Comparison of ENCODE assay signal across 15 cellular contexts in the genomic region with DNA sequence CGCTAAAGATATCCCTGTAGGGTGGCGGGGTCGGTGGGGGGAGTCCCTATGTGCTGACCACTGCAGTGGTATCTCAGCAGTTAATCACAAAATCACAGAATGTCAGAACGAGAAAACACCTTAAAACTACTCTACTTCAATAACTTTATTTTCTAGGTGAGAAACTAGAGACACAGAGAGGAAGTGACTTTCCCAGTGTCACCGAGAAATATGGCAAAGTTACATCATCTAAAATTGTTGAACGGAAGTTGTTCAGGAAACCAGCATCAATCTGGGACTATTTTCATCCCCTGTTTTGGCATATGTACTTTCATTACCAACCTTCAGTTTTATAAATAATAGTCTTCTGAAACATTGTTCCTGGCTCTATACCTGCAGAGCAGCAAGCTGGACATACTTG.
DNase-seq lines count a peak whose midpoint lies in the region; ATAC-seq, FAIRE-seq and TF ChIP-seq lines count a peak whose summit lies in the region.
"Had no signal": no experiment of that assay in that cellular context is flagged by ENCODE, and none has a peak within 500 bp of the region (broad histone marks: within the 10 kb centered on the region; RNA-seq: fewer than 3 reads in every experiment).

No MANE protein-coding gene starts in this region.

- H3K9me3 ChIP-seq in GM12878 (replicated peaks; ENCODE audit: control insufficient read depth, insufficient read depth, low read length) (no peaks in the 10 kb centered on the region), smooth muscle cell (replicated peaks; ENCODE audit: low read depth) (no peaks in the 10 kb centered on the region), left ventricle myocardium inferior (replicated peaks) (no peaks in the 10 kb centered on the region), right atrium auricular region (no peaks in the 10 kb centered on the region)

- intact Hi-C loops in GM12878 (cut with micrococcal nuclease; ENCODE audit: unreplicated experiment) = no loop called here
- intact Hi-C loops in left ventricle myocardium inferior (cut with micrococcal nuclease) = no loop called here

- no peaks in the 10 kb centered on the region for H3F3A ChIP-seq in smooth muscle cell (ENCODE audit: low read depth)

- H3K4me3 ChIP-seq in GM12878 (no peak overlapping the region), smooth muscle cell (no peak overlapping the region), left ventricle myocardium inferior (no peak overlapping the region), right atrium auricular region (no peak overlapping the region)

- no TSS peak for BruUV-seq in GM12878 (replicated peaks; lab: Mats Ljungman, UMichigan)

- H3K79me2 ChIP-seq in GM12878 (ENCODE audit: control insufficient read depth, insufficient read depth, low read length) = no peaks in the 10 kb centered on the region
- no peaks in the 10 kb centered on the region for H3K79me2 ChIP-seq in smooth muscle cell (ENCODE audit: low read depth)

- H3K27me3 ChIP-seq in GM12878 (replicated peaks in 1 of 2; ENCODE audit: control insufficient read depth in 2 of 2, insufficient read depth in 2 of 2, low read length in 1 of 2) (peaks cover 0 to 2% of the 10 kb centered on the region in 2 experiments; a peak in 1 of 4 replicates), smooth muscle cell (ENCODE audit: low read depth) (no peaks in the 10 kb centered on the region), left ventricle myocardium inferior (ENCODE audit: low read depth) (peaks cover 22% of the 10 kb centered on the region), right atrium auricular region (no peaks in the 10 kb centered on the region)

- H2AFZ ChIP-seq in GM12878 (ENCODE audit: control insufficient read depth, low read depth, low read length) = no peak overlapping the region
- H2AFZ ChIP-seq in smooth muscle cell (ENCODE audit: low read depth) = no peak overlapping the region

- SMC1A ChIA-PET in GM12878 (lab: Charles Lee; ENCODE audit: uncharacterized antibody, unreplicated experiment) = no interaction called here

- H4K20me1 ChIP-seq in GM12878 (ENCODE audit: control insufficient read depth, insufficient read depth) (no peaks in the 10 kb centered on the region), smooth muscle cell (ENCODE audit: low read depth) (no peaks in the 10 kb centered on the region)

- TF ChIP-seq POLR2A in GM12878 (IDR thresholded peaks at IDR 0.05; ENCODE audit: low read depth, low read length) = no peak

- H3K4me2 ChIP-seq in GM12878 (ENCODE audit: control insufficient read depth, insufficient read depth) = no peak overlapping the region
- peak overlapping the region; percentile 47 for H3K4me2 ChIP-seq in smooth muscle cell

- no peak for DNase-seq in GM18507 (ENCODE audit: extremely low spot score, insufficient read length, low read depth)
- DNase-seq in NOMO-1 treated with DMSO at 0.1 percent for 48 hours (lab: John Stamatoyannopoulos, UW; ENCODE audit: unreplicated experiment) = peak; percentile 35
- DNase-seq in GM12878 (ENCODE audit: low read depth, low spot score) = no peak
- DNase-seq in smooth muscle cell (lab: John Stamatoyannopoulos, UW; ENCODE audit: unreplicated experiment) = no peak
- no peak for DNase-seq in left ventricle myocardium inferior
- DNase-seq in right atrium auricular region (ENCODE audit: low spot score) = no peak
- DNase-seq: C1 segment of cervical spinal cord, Kasumi-1, NCI-H1436, NCI-H2081 treated with DMSO at 0.1 percent for 48 hours, NCI-H526, SHP77 treated with DMSO at 0.1 percent for 48 hours had no signal

- RAD21 ChIA-PET in GM12878 (lab: Charles Lee; ENCODE audit: unreplicated experiment) = no interaction called here

- no peak for TF ChIP-seq RAD21 in GM12878 (IDR thresholded peaks at IDR 0.05; ENCODE audit: insufficient read depth, low read depth, low read length)

- in situ Hi-C loops in GM12878 (cut with MboI) = no loop called here

- no peak for TF ChIP-seq CTCF in GM12878 (IDR thresholded peaks at IDR 0.05 in 2 of 3, conservative IDR thresholded peaks at IDR 0.05 in 1 of 3; ENCODE audit: control insufficient read depth in 2 of 3, extremely low read depth in 1 of 3, insufficient read depth in 1 of 3, low read depth in 3 of 3, low read length in 3 of 3)
- no peak for TF ChIP-seq CTCF in smooth muscle cell (IDR thresholded peaks at IDR 0.05; ENCODE audit: borderline replicate concordance, insufficient read depth, poor library complexity, severe bottlenecking)
- no peak for TF ChIP-seq CTCF in left ventricle myocardium inferior (IDR thresholded peaks at IDR 0.05; ENCODE audit: borderline replicate concordance)
- TF ChIP-seq CTCF in right atrium auricular region (IDR thresholded peaks at IDR 0.05) = no peak

- POLR2A ChIA-PET in GM12878 (lab: Charles Lee) = no interaction called here

- 8% methylated on average over 6 of the region's 6 CpGs for WGBS in GM12878 (ENCODE audit: insufficient coverage, insufficient replicate concordance, low lambda C conversion rate, missing lambda C conversion rate)
- 66% methylated on average over 6 of the region's 6 CpGs for WGBS in smooth muscle cell (ENCODE audit: low lambda C conversion rate)

- H3K36me3 ChIP-seq in GM12878 (ENCODE audit: control insufficient read depth in 2 of 2, insufficient read depth in 2 of 2, low read length in 1 of 2) (no peaks in the 10 kb centered on the region), smooth muscle cell (ENCODE audit: low read depth) (no peaks in the 10 kb centered on the region), left ventricle myocardium inferior (no peaks in the 10 kb centered on the region), right atrium auricular region (no peaks in the 10 kb centered on the region)

- ATAC-seq in GM12878 (no peak), HG03159 (IDR thresholded peaks at IDR 0.05; ENCODE audit: unreplicated experiment) (no peak)

- H3K27ac ChIP-seq in GM12878 (ENCODE audit: control insufficient read depth, insufficient read depth) (no peak overlapping the region), smooth muscle cell (ENCODE audit: low read depth) (peak overlapping the region; percentile 84), left ventricle myocardium inferior (replicated peaks) (no peak overlapping the region), right atrium auricular region (no peak overlapping the region)

- TF ChIP-seq EP300 in GM12878 (IDR thresholded peaks at IDR 0.05; ENCODE audit: borderline replicate concordance in 1 of 2, control insufficient read depth in 1 of 2, low read depth in 2 of 2, low read length in 2 of 2) = no peak

- H3K9ac ChIP-seq in GM12878 (ENCODE audit: control insufficient read depth, insufficient read depth, low read length) (no peak overlapping the region), smooth muscle cell (ENCODE audit: low read depth) (no peak overlapping the region)

- CTCF ChIA-PET in GM12878 (lab: Yijun Ruan, JAX) = no interaction called here

- H3K4me1 ChIP-seq in GM12878 (ENCODE audit: control insufficient read depth, insufficient read depth, low read length) (no peaks in the 10 kb centered on the region), smooth muscle cell (ENCODE audit: low read depth) (peaks cover 8% of the 10 kb centered on the region), left ventricle myocardium inferior (no peaks in the 10 kb centered on the region), right atrium auricular region (no peaks in the 10 kb centered on the region)

- FAIRE-seq in GM18507 (lab: Jason Lieb, UNC) = peak; percentile 57
- FAIRE-seq in GM12878 (lab: Jason Lieb, UNC) = no peak
- FAIRE-seq: GM19239, H1 had no signal

TF ChIP-seq in GM12878, 131 proteins besides CTCF, POLR2A, EP300 and RAD21:
- TF ChIP-seq SPI1 (IDR thresholded peaks at IDR 0.05; ENCODE audit: borderline replicate concordance, insufficient read depth, low read depth, low read length) = peak; percentile 21; the same call in 1 of the 2 replicates
- TF ChIP-seq IKZF2 (IDR thresholded peaks at IDR 0.05) = no peak
